21 cellular contexts compared by ENCODE assay signal in the genomic region with DNA sequence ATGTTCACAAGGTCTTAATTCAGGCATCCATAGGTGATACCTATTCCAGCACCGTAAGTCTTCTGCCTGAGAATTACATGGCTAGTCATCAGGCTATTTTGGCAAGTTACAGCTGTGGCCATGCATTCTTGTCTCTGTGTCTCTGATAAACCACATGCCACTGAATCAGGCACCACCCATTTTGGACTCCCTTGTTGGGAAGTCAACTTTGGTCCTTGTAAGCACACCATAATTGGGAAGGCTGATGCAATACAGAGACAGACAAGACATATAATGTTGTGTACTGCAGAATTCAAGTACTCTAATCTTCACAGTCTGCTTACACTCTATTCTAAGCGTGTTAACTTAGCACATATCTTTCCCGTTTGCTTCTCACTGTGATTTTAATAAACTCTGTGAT.
"Had no signal": no experiment of that assay in that cellular context is flagged by ENCODE, and none has a peak within 500 bp of the region (broad histone marks: within the 10 kb centered on the region; RNA-seq: fewer than 3 reads in every experiment).

No MANE protein-coding gene starts in this region.

- H3K27me3 Mint-ChIP-seq: activated CD8-positive, alpha-beta memory T cell treated with anti-CD3 and anti-CD28 coated beads, Interleukin-2, amount 10 ng/mL, durations not matched to agents 7 days and 5 days; activated naive CD8-positive, alpha-beta T cell; type B pancreatic cell had no signal

- H3K27me3 ChIP-seq: cardiac muscle cell, sigmoid colon, suprapubic skin had no signal

- H3K4me1 ChIP-seq: lower lobe of right lung, prostate gland, suprapubic skin had no signal

- H3K4me3 Mint-ChIP-seq: activated CD8-positive, alpha-beta memory T cell treated with anti-CD3 and anti-CD28 coated beads, Interleukin-2, amount 10 ng/mL, durations not matched to agents 7 days and 5 days; activated naive CD8-positive, alpha-beta T cell; activated T-cell treated with anti-CD3 and anti-CD28 coated beads, Interleukin-2, amount 50 U/mL, for 4 hours; natural killer cell; T-helper 1 cell treated with Interleukin-12 subunit alpha and Interleukin-12 subunit beta and Interleukin-4 antibody, amounts not matched to agents 30 μg/mL and 1 μg/mL, for 36 hours; type B pancreatic cell had no signal

- H3K4me3 ChIP-seq: cardiac muscle cell, lower lobe of right lung, prostate gland, sigmoid colon, suprapubic skin had no signal

- ATAC-seq: activated CD8-positive, alpha-beta memory T cell treated with anti-CD3 and anti-CD28 coated beads, Interleukin-2, amount 10 ng/mL, durations not matched to agents 7 days and 5 days; activated T-cell treated with anti-CD3 and anti-CD28 coated beads, Interleukin-2, amount 50 U/mL, for 4 hours; lower lobe of right lung; natural killer cell; SK-N-SH treated with all-trans-retinoic acid at 6 μM for 48 hours; stimulated activated naive CD8-positive, alpha-beta T cell treated with anti-CD3 and anti-CD28 coated beads, Interleukin-15, Interleukin-2, amounts not matched to agents 100 U/mL and 50 U/mL, for 24 hours had no signal

- H3K4me1 Mint-ChIP-seq: activated CD8-positive, alpha-beta memory T cell treated with anti-CD3 and anti-CD28 coated beads, Interleukin-2, amount 10 ng/mL, durations not matched to agents 7 days and 5 days; natural killer cell had no signal

- H3K36me3 ChIP-seq: cardiac muscle cell, lower lobe of right lung, prostate gland, sigmoid colon, suprapubic skin had no signal

- H3K27ac Mint-ChIP-seq: activated CD8-positive, alpha-beta memory T cell treated with anti-CD3 and anti-CD28 coated beads, Interleukin-2, amount 10 ng/mL, durations not matched to agents 7 days and 5 days; activated naive CD8-positive, alpha-beta T cell; natural killer cell; T-helper 1 cell treated with Interleukin-12 subunit alpha and Interleukin-12 subunit beta and Interleukin-4 antibody, amounts not matched to agents 30 μg/mL and 1 μg/mL, for 36 hours; type B pancreatic cell had no signal

- H3K9me3 ChIP-seq: lower lobe of right lung, prostate gland, sigmoid colon, suprapubic skin had no signal

- FAIRE-seq: colon, TTC549 had no signal

- DNase-seq: activated CD4-positive, CD25-positive, alpha-beta regulatory T cell; activated CD8-positive, alpha-beta memory T cell treated with anti-CD3 and anti-CD28 coated beads, Interleukin-2, amount 10 ng/mL, durations not matched to agents 7 days and 5 days; activated gamma-delta T cell; activated T-cell treated with anti-CD3 and anti-CD28 coated beads, Interleukin-2, amount 50 U/mL, for 4 hours; hypothalamus; kidney glomerular epithelial cell; lower lobe of right lung; natural killer cell; sigmoid colon; stimulated activated CD4-positive, alpha-beta T cell treated with anti-CD3 and anti-CD28 coated beads, Interleukin-4, amount 100 ng/mL, for 1 hour; stimulated activated CD8-positive, alpha-beta memory T cell treated with anti-CD3 and anti-CD28 coated beads, Interleukin-4, amount 100 ng/mL, for 48 hours; stimulated activated naive CD8-positive, alpha-beta T cell treated with anti-CD3 and anti-CD28 coated beads, Interleukin-15, Interleukin-2, amounts not matched to agents 100 U/mL and 50 U/mL, for 24 hours had no signal

- H3K27ac ChIP-seq: cardiac muscle cell, lower lobe of right lung, prostate gland, sigmoid colon, suprapubic skin had no signal

- H3K36me3 Mint-ChIP-seq: activated CD8-positive, alpha-beta memory T cell treated with anti-CD3 and anti-CD28 coated beads, Interleukin-2, amount 10 ng/mL, durations not matched to agents 7 days and 5 days; activated naive CD8-positive, alpha-beta T cell; natural killer cell; type B pancreatic cell had no signal

- H3K9me3 Mint-ChIP-seq: activated T-cell treated with anti-CD3 and anti-CD28 coated beads, Interleukin-2, amount 50 U/mL, for 4 hours; T-helper 1 cell treated with Interleukin-12 subunit alpha and Interleukin-12 subunit beta and Interleukin-4 antibody, amounts not matched to agents 30 μg/mL and 1 μg/mL, for 36 hours had no signal
